ENCODE assay signal across 19 cellular contexts in genomic region chr10:16602104-16602735, GRCh38.
"Had no signal": no experiment of that assay in that cellular context is flagged by ENCODE, and none has a peak within 500 bp of the region (broad histone marks: within the 10 kb centered on the region; RNA-seq: fewer than 3 reads in every experiment).

No MANE protein-coding gene starts in this region.

- H3K4me3 ChIP-seq: cardiac muscle cell, ovary, psoas muscle, transverse colon, uterus had no signal

- H3K4me1 Mint-ChIP-seq: activated naive CD4-positive, alpha-beta T cell treated with anti-CD3 and anti-CD28 coated beads, Interleukin-2, amount 50 U/mL, for 24 hours had no signal

- H3K27me3 ChIP-seq: cardiac muscle cell, ovary, transverse colon, uterus had no signal

- H3K36me3 ChIP-seq: cardiac muscle cell, ovary, transverse colon, uterus had no signal

- H3K9me3 Mint-ChIP-seq: activated naive CD4-positive, alpha-beta T cell treated with anti-CD3 and anti-CD28 coated beads, Interleukin-2, amount 50 U/mL, for 24 hours; dendritic cell treated with granulocyte-macrophage colony-stimulating factor and Interleukin-4, amounts not matched to agents 40 ng/mL and 50 ng/mL, for 4 days; stimulated activated naive CD8-positive, alpha-beta T cell treated with anti-CD3 and anti-CD28 coated beads, Interleukin-15, Interleukin-2, amounts not matched to agents 100 ng/mL and 50 ng/mL, for 24 hours had no signal

- H3K4me1 ChIP-seq: psoas muscle, transverse colon, uterus had no signal

- H3K4me3 Mint-ChIP-seq: activated naive CD4-positive, alpha-beta T cell treated with anti-CD3 and anti-CD28 coated beads, Interleukin-2, amount 50 U/mL, for 24 hours; dendritic cell treated with granulocyte-macrophage colony-stimulating factor and Interleukin-4, amounts not matched to agents 40 ng/mL and 50 ng/mL, for 4 days; naive thymus-derived CD8-positive, alpha-beta T cell; stimulated activated naive CD8-positive, alpha-beta T cell treated with anti-CD3 and anti-CD28 coated beads, Interleukin-15, Interleukin-2, amounts not matched to agents 100 ng/mL and 50 ng/mL, for 24 hours had no signal

- H3K27ac ChIP-seq: cardiac muscle cell, ovary, psoas muscle, transverse colon, uterus had no signal

- H3K9me3 ChIP-seq: ovary, psoas muscle, transverse colon, uterus had no signal

- DNase-seq: activated CD4-positive, CD25-positive, alpha-beta regulatory T cell treated with anti-CD3 and anti-CD28 coated beads, Interleukin-2, amount 50 U/mL, for 72 hours; activated CD8-positive, alpha-beta memory T cell treated with anti-CD3 and anti-CD28 coated beads for 24 hours; activated CD8-positive, alpha-beta memory T cell treated with anti-CD3 and anti-CD28 coated beads, Interleukin-2, amount 50 U/mL, for 48 hours; activated effector memory CD4-positive, alpha-beta T cell treated with anti-CD3 and anti-CD28 coated beads, Interleukin-2, amount 50 U/mL, for 16 hours; activated T-cell treated with anti-CD3 and anti-CD28 coated beads, Interleukin-2, amount 50 U/mL, for 48 hours; effector CD8-positive, alpha-beta T cell; foreskin fibroblast; left cardiac atrium; naive thymus-derived CD8-positive, alpha-beta T cell; ovary; psoas muscle; right cardiac atrium; T1000; transverse colon; uterus had no signal

- ATAC-seq: left cardiac atrium; naive thymus-derived CD8-positive, alpha-beta T cell; psoas muscle; right cardiac atrium had no signal

- H3K27me3 Mint-ChIP-seq: activated naive CD4-positive, alpha-beta T cell treated with anti-CD3 and anti-CD28 coated beads, Interleukin-2, amount 50 U/mL, for 24 hours; dendritic cell treated with granulocyte-macrophage colony-stimulating factor and Interleukin-4, amounts not matched to agents 40 ng/mL and 50 ng/mL, for 4 days; naive thymus-derived CD8-positive, alpha-beta T cell; stimulated activated naive CD8-positive, alpha-beta T cell treated with anti-CD3 and anti-CD28 coated beads, Interleukin-15, Interleukin-2, amounts not matched to agents 100 ng/mL and 50 ng/mL, for 24 hours had no signal

- H3K27ac Mint-ChIP-seq: activated naive CD4-positive, alpha-beta T cell treated with anti-CD3 and anti-CD28 coated beads, Interleukin-2, amount 50 U/mL, for 24 hours; dendritic cell treated with granulocyte-macrophage colony-stimulating factor and Interleukin-4, amounts not matched to agents 40 ng/mL and 50 ng/mL, for 4 days; stimulated activated naive CD8-positive, alpha-beta T cell treated with anti-CD3 and anti-CD28 coated beads, Interleukin-15, Interleukin-2, amounts not matched to agents 100 ng/mL and 50 ng/mL, for 24 hours had no signal
